Comparison of ENCODE assay signal across 10 cellular contexts in the genomic region with DNA sequence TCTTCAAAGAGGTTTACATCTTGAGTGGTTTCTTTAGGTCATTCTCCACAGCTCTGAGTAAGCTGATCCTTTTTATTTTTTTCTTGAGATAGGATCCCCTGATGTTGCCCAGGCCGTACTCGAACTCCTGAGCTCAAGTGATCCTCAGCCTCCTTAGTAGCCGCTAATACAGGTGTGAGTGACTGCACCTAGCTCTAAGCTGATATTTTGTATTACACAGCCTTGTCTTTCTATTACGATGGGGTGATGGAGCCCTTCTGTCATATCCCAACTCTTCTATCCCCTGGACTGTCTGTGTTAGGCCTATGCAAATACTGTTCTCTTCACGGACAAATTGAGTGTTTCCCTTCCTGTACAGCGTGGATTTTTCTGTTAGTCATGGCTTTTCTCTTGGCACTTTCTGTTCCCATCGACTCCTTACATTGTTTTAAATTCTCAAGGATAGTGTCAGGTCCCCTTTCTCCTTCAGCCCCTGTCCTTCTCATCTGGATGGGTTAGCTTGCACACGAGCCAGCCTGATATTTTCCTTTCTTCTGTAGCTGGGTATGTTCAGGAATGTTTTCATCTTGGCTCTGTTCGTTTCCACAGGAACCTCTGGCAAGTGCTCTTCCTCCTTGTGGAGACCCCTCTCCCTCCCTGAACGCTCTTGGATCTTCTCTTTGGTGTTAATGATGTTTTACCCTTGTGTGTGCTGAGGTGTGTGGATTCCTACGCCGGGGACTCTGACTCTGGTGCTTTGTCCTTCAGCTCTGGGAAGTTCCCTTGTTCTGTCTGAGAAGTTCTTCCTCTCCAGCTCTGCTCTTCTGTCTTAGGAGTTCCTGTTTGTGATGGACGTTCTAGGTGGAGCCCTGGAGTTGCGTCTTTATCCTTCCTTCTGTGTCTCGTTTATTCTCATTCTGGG. TPM values are rescaled to one million over a fixed set of nuclear protein-coding genes. Genes with fewer than 3 reads are reported as not detected.
A peak's percentile ranks its signal among the peaks of the same experiment; 100 is the strongest.
DNase-seq lines count a peak whose midpoint lies in the region; ATAC-seq, FAIRE-seq and TF ChIP-seq lines count a peak whose summit lies in the region.
"Had no signal": no experiment of that assay in that cellular context is flagged by ENCODE, and none has a peak within 500 bp of the region (broad histone marks: within the 10 kb centered on the region; RNA-seq: fewer than 3 reads in every experiment).

No MANE protein-coding gene starts in this region.

- peak overlapping the region; percentile 68 for H3K4me3 Mint-ChIP-seq in activated CD4-positive, alpha-beta T cell treated with anti-CD3 and anti-CD28 coated beads, Interleukin-2, amount 10 ng/mL, durations not matched to agents 24 days and 14 days
- H3K4me3 Mint-ChIP-seq in activated CD8-positive, alpha-beta T cell treated with anti-CD3 and anti-CD28 coated beads for 36 hours, result peak overlapping the region; percentile 88

- peak overlapping the region; percentile 7 for H3K4me2 ChIP-seq in keratinocyte (ENCODE audit: control insufficient read depth, extremely low read depth, insufficient read depth, low read depth, low read length)

- H3K4me1 Mint-ChIP-seq in activated CD4-positive, alpha-beta T cell treated with anti-CD3 and anti-CD28 coated beads, Interleukin-2, amount 10 ng/mL, durations not matched to agents 24 days and 14 days, result peaks cover 65% of the 10 kb centered on the region
- peaks cover 60% of the 10 kb centered on the region for H3K4me1 Mint-ChIP-seq in activated CD8-positive, alpha-beta T cell treated with anti-CD3 and anti-CD28 coated beads for 36 hours (ENCODE audit: low read depth)

- no peak for FAIRE-seq in keratinocyte (lab: Jason Lieb, UNC)
- FAIRE-seq: islet of Langerhans had no signal

- peaks cover 69% of the 10 kb centered on the region for H3K79me2 ChIP-seq in keratinocyte (ENCODE audit: control insufficient read depth, insufficient read depth, low read length)

- no peak overlapping the region for H2AFZ ChIP-seq in keratinocyte (ENCODE audit: control insufficient read depth, low read length)

- peaks cover 30% of the 10 kb centered on the region for H3K36me3 Mint-ChIP-seq in activated CD4-positive, alpha-beta T cell treated with anti-CD3 and anti-CD28 coated beads, Interleukin-2, amount 10 ng/mL, durations not matched to agents 24 days and 14 days (ENCODE audit: low read depth)
- H3K36me3 Mint-ChIP-seq in activated CD8-positive, alpha-beta T cell treated with anti-CD3 and anti-CD28 coated beads for 36 hours (ENCODE audit: low read depth), result peaks cover 34% of the 10 kb centered on the region

- CTCF ChIA-PET in activated CD8-positive, alpha-beta T cell treated with anti-CD3 and anti-CD28 coated beads for 36 hours (lab: Charles Lee), result interaction anchor here (1.0 to 2.6 kb wide), 4 partner anchors 83 to 484 kb away, joined by 3 to 6 read pairs (median 4); no protein-coding TSS in a partner anchor

- no peak for ATAC-seq in activated CD8-positive, alpha-beta T cell treated with anti-CD3 and anti-CD28 coated beads for 36 hours
- ATAC-seq in HG03095 (IDR thresholded peaks at IDR 0.05; ENCODE audit: unreplicated experiment), result no peak

- H3K4me1 ChIP-seq in keratinocyte (ENCODE audit: control insufficient read depth, extremely low read depth, insufficient read depth, low read length) (peaks cover 10% of the 10 kb centered on the region), stomach smooth muscle (ENCODE audit: control insufficient read depth, insufficient read depth, low read length) (peaks cover 42% of the 10 kb centered on the region), BE2C (peaks cover 8% of the 10 kb centered on the region; the same call in 1 of the 2 replicates)

- H3K36me3 ChIP-seq in keratinocyte (ENCODE audit: control insufficient read depth in 2 of 2, extremely low read depth in 1 of 2, insufficient read depth in 2 of 2, low read length in 2 of 2) (peaks cover 19 to 24% of the 10 kb centered on the region in 2 experiments), stomach smooth muscle (ENCODE audit: control insufficient read depth in 2 of 2, insufficient read depth in 2 of 2, low read length in 2 of 2) (peaks cover 0 to 11% of the 10 kb centered on the region in 2 donors), BE2C (peaks cover 4% of the 10 kb centered on the region)

- DNase-seq in activated CD4-positive, alpha-beta T cell treated with anti-CD3 and anti-CD28 coated beads, Interleukin-2, amount 10 ng/mL, durations not matched to agents 24 days and 14 days, result no peak
- no peak for DNase-seq in activated CD4-positive, alpha-beta T cell treated with anti-CD3 and anti-CD28 coated beads for 1 hour
- DNase-seq in activated CD8-positive, alpha-beta T cell treated with anti-CD3 and anti-CD28 coated beads for 36 hours, result no peak
- DNase-seq in keratinocyte (ENCODE audit: low read depth, low spot score) (no peak), BE2C (no peak), NCI-H2107 treated with DMSO at 0.1 percent for 48 hours (lab: John Stamatoyannopoulos, UW; ENCODE audit: unreplicated experiment) (no peak)

- no peaks in the 10 kb centered on the region for H3K27me3 ChIP-seq in keratinocyte (ENCODE audit: control insufficient read depth, extremely low read depth, insufficient read depth, low read length)
- H3K27me3 ChIP-seq in stomach smooth muscle (ENCODE audit: control insufficient read depth in 1 of 2, insufficient read depth in 2 of 2, low read length in 2 of 2), result no peaks in the 10 kb centered on the region
- no peaks in the 10 kb centered on the region for H3K27me3 ChIP-seq in BE2C

- dilution Hi-C loops in keratinocyte (cut with MboI; ENCODE audit: extremely low pct_ligation_motif_present, low sequenced_read_pairs), result no loop called here

- H4K20me1 ChIP-seq in keratinocyte (ENCODE audit: control insufficient read depth, extremely low read depth, insufficient read depth, low read length), result no peaks in the 10 kb centered on the region

- H3K27ac Mint-ChIP-seq in activated CD4-positive, alpha-beta T cell treated with anti-CD3 and anti-CD28 coated beads, Interleukin-2, amount 10 ng/mL, durations not matched to agents 24 days and 14 days, result peak overlapping the region; percentile 73
- peak overlapping the region; percentile 99 for H3K27ac Mint-ChIP-seq in activated CD8-positive, alpha-beta T cell treated with anti-CD3 and anti-CD28 coated beads for 36 hours

- H3K9ac ChIP-seq in keratinocyte (ENCODE audit: control insufficient read depth, extremely low read depth, insufficient read depth, low read length) (peak overlapping the region; percentile 34), stomach smooth muscle (ENCODE audit: low read length in 2 of 2) (peak overlapping the region in 1 of 2 donors; percentile 55)

- TF ChIP-seq CTCF in activated CD8-positive, alpha-beta T cell treated with anti-CD3 and anti-CD28 coated beads for 36 hours (IDR thresholded peaks at IDR 0.05), result no peak
- TF ChIP-seq CTCF in keratinocyte (optimal IDR thresholded peaks at IDR 0.05 in 1 of 3, IDR thresholded peaks at IDR 0.05 in 1 of 3, conservative IDR thresholded peaks at IDR 0.05 in 1 of 3; ENCODE audit: extremely low read depth in 1 of 3, insufficient read depth in 2 of 3, low read length in 3 of 3) (no peak), BE2C (IDR thresholded peaks at IDR 0.05; ENCODE audit: low read depth, low read length) (no peak)

- intact Hi-C loops in activated CD4-positive, alpha-beta T cell treated with anti-CD3 and anti-CD28 coated beads, Interleukin-2, amount 10 ng/mL, durations not matched to agents 24 days and 14 days (cut with micrococcal nuclease), result loop anchor here (5.0 to 10.0 kb wide), 2 partner anchors 56 to 581 kb away; no protein-coding TSS in a partner anchor
- intact Hi-C loops in activated CD8-positive, alpha-beta T cell treated with anti-CD3 and anti-CD28 coated beads for 36 hours (cut with micrococcal nuclease), result no loop called here

- H3K9me1 ChIP-seq in keratinocyte (ENCODE audit: control insufficient read depth, extremely low read depth, insufficient read depth, low read length), result no peaks in the 10 kb centered on the region

- no peak overlapping the region for H3K4me3 ChIP-seq in keratinocyte (ENCODE audit: control insufficient read depth in 2 of 3, extremely low read depth in 1 of 3, insufficient read depth in 2 of 3, low read depth in 1 of 3, low read length in 3 of 3)
- H3K4me3 ChIP-seq in stomach smooth muscle (ENCODE audit: low read length in 2 of 2), result no peak overlapping the region
- H3K4me3 ChIP-seq in BE2C (ENCODE audit: low read depth, low read length), result no peak overlapping the region

- POLR2A ChIA-PET in activated CD8-positive, alpha-beta T cell treated with anti-CD3 and anti-CD28 coated beads for 36 hours (lab: Charles Lee), result interaction anchor here (0.8 to 1.9 kb wide), 5 partner anchors 10 to 79 kb away, joined by 3 to 10 read pairs (median 4); no protein-coding TSS in a partner anchor

- H3K27ac ChIP-seq in keratinocyte (ENCODE audit: control insufficient read depth, insufficient read depth, low read length), result peak overlapping the region; percentile 32
- peak overlapping the region; percentile 46 for H3K27ac ChIP-seq in stomach smooth muscle (ENCODE audit: low read length)

- H3K9me3 Mint-ChIP-seq in activated CD4-positive, alpha-beta T cell treated with anti-CD3 and anti-CD28 coated beads, Interleukin-2, amount 10 ng/mL, durations not matched to agents 24 days and 14 days, result no peaks in the 10 kb centered on the region
- H3K9me3 Mint-ChIP-seq in activated CD8-positive, alpha-beta T cell treated with anti-CD3 and anti-CD28 coated beads for 36 hours, result no peaks in the 10 kb centered on the region

- H3K27me3 Mint-ChIP-seq in activated CD4-positive, alpha-beta T cell treated with anti-CD3 and anti-CD28 coated beads, Interleukin-2, amount 10 ng/mL, durations not matched to agents 24 days and 14 days, result no peaks in the 10 kb centered on the region
- no peaks in the 10 kb centered on the region for H3K27me3 Mint-ChIP-seq in activated CD8-positive, alpha-beta T cell treated with anti-CD3 and anti-CD28 coated beads for 36 hours

- H3K9me3 ChIP-seq in keratinocyte (ENCODE audit: control insufficient read depth, low read depth, low read length) (no peaks in the 10 kb centered on the region), stomach smooth muscle (ENCODE audit: control insufficient read depth in 2 of 2, low read length in 2 of 2) (no peaks in the 10 kb centered on the region), BE2C (no peaks in the 10 kb centered on the region)

RNA-seq across cellular contexts. Expression of a gene that starts 2.3 kb away (rescaled TPM):
- total RNA-seq in activated CD4-positive, alpha-beta T cell treated with anti-CD3 and anti-CD28 coated beads, Interleukin-2, amount 10 ng/mL, durations not matched to agents 24 days and 14 days, result 36.8 and 44.9 TPM in 2 replicates
- 10 to 100 TPM; 32.1 to 36.1 TPM for total RNA-seq in activated CD8-positive, alpha-beta T cell treated with anti-CD3 and anti-CD28 coated beads for 36 hours
- 10.0 to 12.9 TPM (median 10.8 TPM) in 3 replicates for polyA plus RNA-seq in keratinocyte
- 13.1 TPM for polyA plus RNA-seq in keratinocyte (2011; ENCODE audit: low read depth)
- polyA plus RNA-seq in keratinocyte (2011; cell fraction: cytosol; rRNA removed), result 9.4 and 9.8 TPM in 2 replicates
- 24.4 and 26.9 TPM in 2 replicates for polyA plus RNA-seq in keratinocyte (2011; cell fraction: nucleus; rRNA removed)
- polyA plus RNA-seq in keratinocyte (2012; ENCODE audit: low replicate concordance), result 8.6 and 12.8 TPM in 2 replicates
- polyA minus RNA-seq in keratinocyte, result 21.7 to 27.9 TPM (median 23.6 TPM) in 3 replicates
- 27.4 TPM for polyA minus RNA-seq in keratinocyte (2011; cell fraction: cytosol; rRNA and poly(A)+ RNA removed)
- polyA minus RNA-seq in keratinocyte (2011; cell fraction: nucleus; rRNA and poly(A)+ RNA removed), result 23.3 and 24.7 TPM in 2 replicates
- 69.2 TPM for polyA plus RNA-seq in BE2C (2012; ENCODE audit: insufficient read depth, insufficient read length, low read depth)

RNA-seq across cellular contexts. Expression of a gene that starts 17.2 kb away (rescaled TPM):
- not detected in 2 replicates for total RNA-seq in activated CD4-positive, alpha-beta T cell treated with anti-CD3 and anti-CD28 coated beads, Interleukin-2, amount 10 ng/mL, durations not matched to agents 24 days and 14 days
- not detected for total RNA-seq in activated CD8-positive, alpha-beta T cell treated with anti-CD3 and anti-CD28 coated beads for 36 hours
- not detected in 3 replicates for polyA plus RNA-seq in keratinocyte
- polyA plus RNA-seq in keratinocyte (2011; ENCODE audit: low read depth), result not detected
- polyA plus RNA-seq in keratinocyte (2011; cell fraction: cytosol; rRNA removed), result not detected in 2 replicates
- polyA plus RNA-seq in keratinocyte (2011; cell fraction: nucleus; rRNA removed), result not detected in 2 replicates
- not detected in 2 replicates for polyA plus RNA-seq in keratinocyte (2012; ENCODE audit: low replicate concordance)
- not detected in 3 replicates for polyA minus RNA-seq in keratinocyte
- not detected for polyA minus RNA-seq in keratinocyte (2011; cell fraction: cytosol; rRNA and poly(A)+ RNA removed)
- not detected in 2 replicates for polyA minus RNA-seq in keratinocyte (2011; cell fraction: nucleus; rRNA and poly(A)+ RNA removed)
- 0.23 TPM for polyA plus RNA-seq in BE2C (2012; ENCODE audit: insufficient read depth, insufficient read length, low read depth)
- total RNA-seq: RPMI7951 had no signal
